Comparison of ENCODE assay signal across 1 cellular context in the genomic region with DNA sequence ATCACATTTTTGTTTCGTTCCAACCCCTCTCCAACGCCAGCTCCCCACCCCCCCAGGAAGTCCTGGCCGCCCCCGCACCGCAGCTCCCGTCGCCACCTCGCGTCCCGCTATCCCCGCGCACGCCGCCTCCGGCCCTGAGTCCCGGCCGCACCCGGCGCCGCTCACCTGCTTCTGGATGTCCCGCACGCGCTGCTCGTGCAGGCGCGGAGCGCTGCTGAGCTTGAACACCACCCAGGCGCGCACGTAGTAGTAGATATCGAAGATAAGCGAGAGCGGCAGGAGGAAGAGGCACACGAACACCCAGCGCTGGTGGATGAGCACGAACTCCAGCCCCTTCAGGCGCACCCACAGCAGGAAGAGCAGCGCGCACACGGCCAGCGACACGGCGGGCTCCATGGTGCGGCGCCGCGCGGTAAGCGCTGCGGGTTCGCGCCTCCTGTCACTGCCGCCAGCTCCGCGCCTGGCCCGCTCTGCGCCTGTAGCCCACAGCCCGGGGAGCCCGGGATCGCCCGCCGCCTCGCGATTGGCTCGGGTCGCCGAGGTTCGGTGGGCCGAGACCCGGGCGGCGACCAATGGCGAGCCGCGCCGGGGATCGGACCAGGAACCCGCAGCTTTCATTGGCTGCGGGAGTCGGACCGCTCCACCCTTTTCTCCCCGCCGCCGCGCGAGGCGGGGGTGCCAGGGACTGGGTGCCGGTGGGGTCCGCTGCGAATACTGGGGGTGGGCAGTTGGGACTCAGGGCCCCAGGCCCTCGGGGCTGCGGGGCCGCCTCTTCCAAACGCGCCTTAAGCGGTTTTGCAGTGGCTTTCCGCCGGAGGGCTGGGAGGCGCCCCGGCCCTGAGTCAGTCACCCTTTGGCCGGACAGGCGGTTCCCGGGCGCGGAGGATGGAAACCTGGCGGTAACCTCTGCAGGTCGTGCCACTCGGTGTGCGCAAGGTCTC.
A peak's percentile ranks its signal among the peaks of the same experiment; 100 is the strongest.
TF ChIP-seq lines count a peak whose summit lies in the region.

A gene with protein sequence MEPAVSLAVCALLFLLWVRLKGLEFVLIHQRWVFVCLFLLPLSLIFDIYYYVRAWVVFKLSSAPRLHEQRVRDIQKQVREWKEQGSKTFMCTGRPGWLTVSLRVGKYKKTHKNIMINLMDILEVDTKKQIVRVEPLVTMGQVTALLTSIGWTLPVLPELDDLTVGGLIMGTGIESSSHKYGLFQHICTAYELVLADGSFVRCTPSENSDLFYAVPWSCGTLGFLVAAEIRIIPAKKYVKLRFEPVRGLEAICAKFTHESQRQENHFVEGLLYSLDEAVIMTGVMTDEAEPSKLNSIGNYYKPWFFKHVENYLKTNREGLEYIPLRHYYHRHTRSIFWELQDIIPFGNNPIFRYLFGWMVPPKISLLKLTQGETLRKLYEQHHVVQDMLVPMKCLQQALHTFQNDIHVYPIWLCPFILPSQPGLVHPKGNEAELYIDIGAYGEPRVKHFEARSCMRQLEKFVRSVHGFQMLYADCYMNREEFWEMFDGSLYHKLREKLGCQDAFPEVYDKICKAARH (minus strand): TSS at position 472 of the 941 bp plus-strand sequence. CDS start 76 bp downstream, at position 396.

TF ChIP-seq in GM12878, 131 proteins besides CTCF, POLR2A, EP300 and RAD21 (continued from another document and continues in another):
- TF ChIP-seq, protein P1, sequence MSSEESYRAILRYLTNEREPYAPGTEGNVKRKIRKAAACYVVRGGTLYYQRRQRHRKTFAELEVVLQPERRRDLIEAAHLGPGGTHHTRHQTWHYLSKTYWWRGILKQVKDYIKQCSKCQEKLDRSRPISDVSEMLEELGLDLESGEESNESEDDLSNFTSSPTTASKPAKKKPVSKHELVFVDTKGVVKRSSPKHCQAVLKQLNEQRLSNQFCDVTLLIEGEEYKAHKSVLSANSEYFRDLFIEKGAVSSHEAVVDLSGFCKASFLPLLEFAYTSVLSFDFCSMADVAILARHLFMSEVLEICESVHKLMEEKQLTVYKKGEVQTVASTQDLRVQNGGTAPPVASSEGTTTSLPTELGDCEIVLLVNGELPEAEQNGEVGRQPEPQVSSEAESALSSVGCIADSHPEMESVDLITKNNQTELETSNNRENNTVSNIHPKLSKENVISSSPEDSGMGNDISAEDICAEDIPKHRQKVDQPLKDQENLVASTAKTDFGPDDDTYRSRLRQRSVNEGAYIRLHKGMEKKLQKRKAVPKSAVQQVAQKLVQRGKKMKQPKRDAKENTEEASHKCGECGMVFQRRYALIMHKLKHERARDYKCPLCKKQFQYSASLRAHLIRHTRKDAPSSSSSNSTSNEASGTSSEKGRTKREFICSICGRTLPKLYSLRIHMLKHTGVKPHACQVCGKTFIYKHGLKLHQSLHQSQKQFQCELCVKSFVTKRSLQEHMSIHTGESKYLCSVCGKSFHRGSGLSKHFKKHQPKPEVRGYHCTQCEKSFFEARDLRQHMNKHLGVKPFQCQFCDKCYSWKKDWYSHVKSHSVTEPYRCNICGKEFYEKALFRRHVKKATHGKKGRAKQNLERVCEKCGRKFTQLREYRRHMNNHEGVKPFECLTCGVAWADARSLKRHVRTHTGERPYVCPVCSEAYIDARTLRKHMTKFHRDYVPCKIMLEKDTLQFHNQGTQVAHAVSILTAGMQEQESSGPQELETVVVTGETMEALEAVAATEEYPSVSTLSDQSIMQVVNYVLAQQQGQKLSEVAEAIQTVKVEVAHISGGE (CRISPR knock-in tag; IDR thresholded peaks at IDR 0.05), result no peak
- TF ChIP-seq, protein P2, sequence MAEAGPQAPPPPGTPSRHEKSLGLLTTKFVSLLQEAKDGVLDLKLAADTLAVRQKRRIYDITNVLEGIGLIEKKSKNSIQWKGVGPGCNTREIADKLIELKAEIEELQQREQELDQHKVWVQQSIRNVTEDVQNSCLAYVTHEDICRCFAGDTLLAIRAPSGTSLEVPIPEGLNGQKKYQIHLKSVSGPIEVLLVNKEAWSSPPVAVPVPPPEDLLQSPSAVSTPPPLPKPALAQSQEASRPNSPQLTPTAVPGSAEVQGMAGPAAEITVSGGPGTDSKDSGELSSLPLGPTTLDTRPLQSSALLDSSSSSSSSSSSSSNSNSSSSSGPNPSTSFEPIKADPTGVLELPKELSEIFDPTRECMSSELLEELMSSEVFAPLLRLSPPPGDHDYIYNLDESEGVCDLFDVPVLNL (IDR thresholded peaks at IDR 0.05; ENCODE audit: low read depth, low read length), result peak; percentile 43; the same call in 1 of the 2 replicates
- TF ChIP-seq, protein P3, sequence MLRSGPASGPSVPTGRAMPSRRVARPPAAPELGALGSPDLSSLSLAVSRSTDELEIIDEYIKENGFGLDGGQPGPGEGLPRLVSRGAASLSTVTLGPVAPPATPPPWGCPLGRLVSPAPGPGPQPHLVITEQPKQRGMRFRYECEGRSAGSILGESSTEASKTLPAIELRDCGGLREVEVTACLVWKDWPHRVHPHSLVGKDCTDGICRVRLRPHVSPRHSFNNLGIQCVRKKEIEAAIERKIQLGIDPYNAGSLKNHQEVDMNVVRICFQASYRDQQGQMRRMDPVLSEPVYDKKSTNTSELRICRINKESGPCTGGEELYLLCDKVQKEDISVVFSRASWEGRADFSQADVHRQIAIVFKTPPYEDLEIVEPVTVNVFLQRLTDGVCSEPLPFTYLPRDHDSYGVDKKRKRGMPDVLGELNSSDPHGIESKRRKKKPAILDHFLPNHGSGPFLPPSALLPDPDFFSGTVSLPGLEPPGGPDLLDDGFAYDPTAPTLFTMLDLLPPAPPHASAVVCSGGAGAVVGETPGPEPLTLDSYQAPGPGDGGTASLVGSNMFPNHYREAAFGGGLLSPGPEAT (IDR thresholded peaks at IDR 0.05; ENCODE audit: low read depth), result 0 out of 2 replicates have a peak, but pooled peaks have one; percentile 8
- TF ChIP-seq, protein P4, sequence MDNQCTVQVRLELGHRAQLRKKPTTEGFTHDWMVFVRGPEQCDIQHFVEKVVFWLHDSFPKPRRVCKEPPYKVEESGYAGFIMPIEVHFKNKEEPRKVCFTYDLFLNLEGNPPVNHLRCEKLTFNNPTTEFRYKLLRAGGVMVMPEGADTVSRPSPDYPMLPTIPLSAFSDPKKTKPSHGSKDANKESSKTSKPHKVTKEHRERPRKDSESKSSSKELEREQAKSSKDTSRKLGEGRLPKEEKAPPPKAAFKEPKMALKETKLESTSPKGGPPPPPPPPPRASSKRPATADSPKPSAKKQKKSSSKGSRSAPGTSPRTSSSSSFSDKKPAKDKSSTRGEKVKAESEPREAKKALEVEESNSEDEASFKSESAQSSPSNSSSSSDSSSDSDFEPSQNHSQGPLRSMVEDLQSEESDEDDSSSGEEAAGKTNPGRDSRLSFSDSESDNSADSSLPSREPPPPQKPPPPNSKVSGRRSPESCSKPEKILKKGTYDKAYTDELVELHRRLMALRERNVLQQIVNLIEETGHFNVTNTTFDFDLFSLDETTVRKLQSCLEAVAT (IDR thresholded peaks at IDR 0.05), result peak; percentile 91
- TF ChIP-seq SREBF2 (IDR thresholded peaks at IDR 0.05; ENCODE audit: low read length) (peak; percentile 67; the same call in 1 of the 2 replicates), GABPA (IDR thresholded peaks at IDR 0.05; ENCODE audit: low read depth) (no peak), SMARCA5 (IDR thresholded peaks at IDR 0.05) (peak; percentile 61), HDAC2 (IDR thresholded peaks at IDR 0.05) (no peak), TCF3 (IDR thresholded peaks at IDR 0.05; ENCODE audit: borderline replicate concordance, insufficient read depth, low read depth, low read length) (0 out of 2 replicates have a peak, but pooled peaks have one; percentile 47), PAX5 (IDR thresholded peaks at IDR 0.05; ENCODE audit: borderline replicate concordance, low read depth, low read length) (0 out of 2 replicates have a peak, but pooled peaks have one; percentile 10), LARP7 (IDR thresholded peaks at IDR 0.05) (peak; percentile 79), KLF5 (IDR thresholded peaks at IDR 0.05; ENCODE audit: partially characterized antibody) (peak; percentile 30), ZNF622 (IDR thresholded peaks at IDR 0.05) (no peak), DPF2 (IDR thresholded peaks at IDR 0.05) (peak; percentile 75), ZSCAN29 (IDR thresholded peaks at IDR 0.05) (no peak), TAF1 (IDR thresholded peaks at IDR 0.05; ENCODE audit: borderline replicate concordance, low read depth, low read length) (peak; percentile 74; the same call in 1 of the 2 replicates), CEBPB (IDR thresholded peaks at IDR 0.05; ENCODE audit: borderline replicate concordance in 1 of 2, low read depth in 2 of 2, low read length in 2 of 2) (no peak), RCOR1 (conservative IDR thresholded peaks at IDR 0.05; ENCODE audit: low read depth, low read length) (no peak), SREBF1 (IDR thresholded peaks at IDR 0.05; ENCODE audit: low read length) (no peak), TARDBP (IDR thresholded peaks at IDR 0.05; ENCODE audit: borderline replicate concordance) (peak; percentile 34; the same call in 1 of the 2 replicates), HDAC6 (IDR thresholded peaks at IDR 0.05; ENCODE audit: unreplicated experiment) (peak; percentile 79)
- TF ChIP-seq, protein P5, sequence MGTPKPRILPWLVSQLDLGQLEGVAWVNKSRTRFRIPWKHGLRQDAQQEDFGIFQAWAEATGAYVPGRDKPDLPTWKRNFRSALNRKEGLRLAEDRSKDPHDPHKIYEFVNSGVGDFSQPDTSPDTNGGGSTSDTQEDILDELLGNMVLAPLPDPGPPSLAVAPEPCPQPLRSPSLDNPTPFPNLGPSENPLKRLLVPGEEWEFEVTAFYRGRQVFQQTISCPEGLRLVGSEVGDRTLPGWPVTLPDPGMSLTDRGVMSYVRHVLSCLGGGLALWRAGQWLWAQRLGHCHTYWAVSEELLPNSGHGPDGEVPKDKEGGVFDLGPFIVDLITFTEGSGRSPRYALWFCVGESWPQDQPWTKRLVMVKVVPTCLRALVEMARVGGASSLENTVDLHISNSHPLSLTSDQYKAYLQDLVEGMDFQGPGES (IDR thresholded peaks at IDR 0.05), result peak; percentile 69; the same call in 1 of the 2 replicates
- TF ChIP-seq, protein P6, sequence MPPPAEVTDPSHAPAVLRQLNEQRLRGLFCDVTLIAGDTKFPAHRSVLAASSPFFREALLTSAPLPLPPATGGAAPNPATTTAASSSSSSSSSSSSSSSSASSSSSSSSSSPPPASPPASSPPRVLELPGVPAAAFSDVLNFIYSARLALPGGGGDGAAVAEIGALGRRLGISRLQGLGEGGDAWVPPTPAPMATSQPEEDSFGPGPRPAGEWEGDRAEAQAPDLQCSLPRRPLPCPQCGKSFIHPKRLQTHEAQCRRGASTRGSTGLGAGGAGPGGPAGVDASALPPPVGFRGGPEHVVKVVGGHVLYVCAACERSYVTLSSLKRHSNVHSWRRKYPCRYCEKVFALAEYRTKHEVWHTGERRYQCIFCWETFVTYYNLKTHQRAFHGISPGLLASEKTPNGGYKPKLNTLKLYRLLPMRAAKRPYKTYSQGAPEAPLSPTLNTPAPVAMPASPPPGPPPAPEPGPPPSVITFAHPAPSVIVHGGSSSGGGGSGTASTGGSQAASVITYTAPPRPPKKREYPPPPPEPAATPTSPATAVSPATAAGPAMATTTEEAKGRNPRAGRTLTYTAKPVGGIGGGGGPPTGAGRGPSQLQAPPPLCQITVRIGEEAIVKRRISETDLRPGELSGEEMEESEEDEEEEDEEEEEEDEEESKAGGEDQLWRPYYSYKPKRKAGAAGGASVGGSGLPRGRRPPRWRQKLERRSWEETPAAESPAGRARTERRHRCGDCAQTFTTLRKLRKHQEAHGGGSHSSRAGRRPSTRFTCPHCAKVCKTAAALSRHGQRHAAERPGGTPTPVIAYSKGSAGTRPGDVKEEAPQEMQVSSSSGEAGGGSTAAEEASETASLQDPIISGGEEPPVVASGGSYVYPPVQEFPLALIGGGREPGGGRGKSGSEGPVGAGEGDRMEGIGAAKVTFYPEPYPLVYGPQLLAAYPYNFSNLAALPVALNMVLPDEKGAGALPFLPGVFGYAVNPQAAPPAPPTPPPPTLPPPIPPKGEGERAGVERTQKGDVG (CRISPR knock-in tag; IDR thresholded peaks at IDR 0.05), result no peak
- TF ChIP-seq, protein P7, sequence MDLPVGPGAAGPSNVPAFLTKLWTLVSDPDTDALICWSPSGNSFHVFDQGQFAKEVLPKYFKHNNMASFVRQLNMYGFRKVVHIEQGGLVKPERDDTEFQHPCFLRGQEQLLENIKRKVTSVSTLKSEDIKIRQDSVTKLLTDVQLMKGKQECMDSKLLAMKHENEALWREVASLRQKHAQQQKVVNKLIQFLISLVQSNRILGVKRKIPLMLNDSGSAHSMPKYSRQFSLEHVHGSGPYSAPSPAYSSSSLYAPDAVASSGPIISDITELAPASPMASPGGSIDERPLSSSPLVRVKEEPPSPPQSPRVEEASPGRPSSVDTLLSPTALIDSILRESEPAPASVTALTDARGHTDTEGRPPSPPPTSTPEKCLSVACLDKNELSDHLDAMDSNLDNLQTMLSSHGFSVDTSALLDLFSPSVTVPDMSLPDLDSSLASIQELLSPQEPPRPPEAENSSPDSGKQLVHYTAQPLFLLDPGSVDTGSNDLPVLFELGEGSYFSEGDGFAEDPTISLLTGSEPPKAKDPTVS (IDR thresholded peaks at IDR 0.05; ENCODE audit: low read depth, low read length), result no peak
- TF ChIP-seq, protein P8, sequence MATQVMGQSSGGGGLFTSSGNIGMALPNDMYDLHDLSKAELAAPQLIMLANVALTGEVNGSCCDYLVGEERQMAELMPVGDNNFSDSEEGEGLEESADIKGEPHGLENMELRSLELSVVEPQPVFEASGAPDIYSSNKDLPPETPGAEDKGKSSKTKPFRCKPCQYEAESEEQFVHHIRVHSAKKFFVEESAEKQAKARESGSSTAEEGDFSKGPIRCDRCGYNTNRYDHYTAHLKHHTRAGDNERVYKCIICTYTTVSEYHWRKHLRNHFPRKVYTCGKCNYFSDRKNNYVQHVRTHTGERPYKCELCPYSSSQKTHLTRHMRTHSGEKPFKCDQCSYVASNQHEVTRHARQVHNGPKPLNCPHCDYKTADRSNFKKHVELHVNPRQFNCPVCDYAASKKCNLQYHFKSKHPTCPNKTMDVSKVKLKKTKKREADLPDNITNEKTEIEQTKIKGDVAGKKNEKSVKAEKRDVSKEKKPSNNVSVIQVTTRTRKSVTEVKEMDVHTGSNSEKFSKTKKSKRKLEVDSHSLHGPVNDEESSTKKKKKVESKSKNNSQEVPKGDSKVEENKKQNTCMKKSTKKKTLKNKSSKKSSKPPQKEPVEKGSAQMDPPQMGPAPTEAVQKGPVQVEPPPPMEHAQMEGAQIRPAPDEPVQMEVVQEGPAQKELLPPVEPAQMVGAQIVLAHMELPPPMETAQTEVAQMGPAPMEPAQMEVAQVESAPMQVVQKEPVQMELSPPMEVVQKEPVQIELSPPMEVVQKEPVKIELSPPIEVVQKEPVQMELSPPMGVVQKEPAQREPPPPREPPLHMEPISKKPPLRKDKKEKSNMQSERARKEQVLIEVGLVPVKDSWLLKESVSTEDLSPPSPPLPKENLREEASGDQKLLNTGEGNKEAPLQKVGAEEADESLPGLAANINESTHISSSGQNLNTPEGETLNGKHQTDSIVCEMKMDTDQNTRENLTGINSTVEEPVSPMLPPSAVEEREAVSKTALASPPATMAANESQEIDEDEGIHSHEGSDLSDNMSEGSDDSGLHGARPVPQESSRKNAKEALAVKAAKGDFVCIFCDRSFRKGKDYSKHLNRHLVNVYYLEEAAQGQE (IDR thresholded peaks at IDR 0.05; ENCODE audit: low read depth, low read length), result no peak
- TF ChIP-seq, protein P9, sequence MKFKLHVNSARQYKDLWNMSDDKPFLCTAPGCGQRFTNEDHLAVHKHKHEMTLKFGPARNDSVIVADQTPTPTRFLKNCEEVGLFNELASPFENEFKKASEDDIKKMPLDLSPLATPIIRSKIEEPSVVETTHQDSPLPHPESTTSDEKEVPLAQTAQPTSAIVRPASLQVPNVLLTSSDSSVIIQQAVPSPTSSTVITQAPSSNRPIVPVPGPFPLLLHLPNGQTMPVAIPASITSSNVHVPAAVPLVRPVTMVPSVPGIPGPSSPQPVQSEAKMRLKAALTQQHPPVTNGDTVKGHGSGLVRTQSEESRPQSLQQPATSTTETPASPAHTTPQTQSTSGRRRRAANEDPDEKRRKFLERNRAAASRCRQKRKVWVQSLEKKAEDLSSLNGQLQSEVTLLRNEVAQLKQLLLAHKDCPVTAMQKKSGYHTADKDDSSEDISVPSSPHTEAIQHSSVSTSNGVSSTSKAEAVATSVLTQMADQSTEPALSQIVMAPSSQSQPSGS (IDR thresholded peaks at IDR 0.05; ENCODE audit: low read length), result no peak
